Comparison of ENCODE assay signal across 15 cellular contexts in genomic region chr1:235004276-235004675, GRCh38.
"Had no signal": no experiment of that assay in that cellular context is flagged by ENCODE, and none has a peak within 500 bp of the region (broad histone marks: within the 10 kb centered on the region; RNA-seq: fewer than 3 reads in every experiment).

No MANE protein-coding gene starts in this region.

- DNase-seq: activated CD4-positive, alpha-beta T cell treated with anti-CD3 and anti-CD28 coated beads, Interleukin-2, amount 50 U/mL, for 1 hour; activated naive CD4-positive, alpha-beta T cell; activated naive CD8-positive, alpha-beta T cell treated with anti-CD3 and anti-CD28 coated beads, Interleukin-2, amount 10 ng/mL, durations not matched to agents 7 days and 5 days; activated T-cell treated with anti-CD3 and anti-CD28 coated beads for 4 hours; cortex of kidney; effector memory CD4-positive, alpha-beta T cell; left colon; lower lobe of right lung; stimulated activated CD4-positive, alpha-beta T cell treated with anti-CD3 and anti-CD28 coated beads, Interleukin-12 subunit alpha, Interleukin-12 subunit beta, amount 100 ng/mL, for 4 hours; stimulated activated naive CD4-positive, alpha-beta T cell; T-helper 17 cell; tibial artery had no signal

- H3K4me3 Mint-ChIP-seq: activated naive CD8-positive, alpha-beta T cell treated with anti-CD3 and anti-CD28 coated beads, Interleukin-2, amount 10 ng/mL, durations not matched to agents 7 days and 5 days; brain; central memory CD8-positive, alpha-beta T cell; T-helper 17 cell had no signal

- H3K27ac ChIP-seq: lower lobe of right lung, parathyroid adenoma, tibial artery had no signal

- H2AFZ ChIP-seq: parathyroid adenoma had no signal

- H3K9me3 ChIP-seq: lower lobe of right lung had no signal

- H3K4me3 ChIP-seq: lower lobe of right lung, tibial artery had no signal

- H3K9ac ChIP-seq: parathyroid adenoma had no signal

- H3K9me3 Mint-ChIP-seq: central memory CD8-positive, alpha-beta T cell had no signal

- H3K27me3 ChIP-seq: tibial artery had no signal

- H3K27me3 Mint-ChIP-seq: activated naive CD8-positive, alpha-beta T cell treated with anti-CD3 and anti-CD28 coated beads, Interleukin-2, amount 10 ng/mL, durations not matched to agents 7 days and 5 days; central memory CD8-positive, alpha-beta T cell; T-helper 17 cell had no signal

- H3K79me2 ChIP-seq: parathyroid adenoma had no signal

- H3K4me1 Mint-ChIP-seq: brain had no signal

- H3K36me3 ChIP-seq: lower lobe of right lung, tibial artery had no signal

- H3K27ac Mint-ChIP-seq: activated naive CD8-positive, alpha-beta T cell treated with anti-CD3 and anti-CD28 coated beads, Interleukin-2, amount 10 ng/mL, durations not matched to agents 7 days and 5 days; brain; T-helper 17 cell had no signal

- H3K36me3 Mint-ChIP-seq: brain had no signal

- ATAC-seq: lower lobe of right lung had no signal

- H3K4me1 ChIP-seq: lower lobe of right lung, parathyroid adenoma, tibial artery had no signal
